ENCODE assay signal across 15 cellular contexts in genomic region chr1:118081387-118081786, GRCh38.
DNase-seq lines count a peak whose midpoint lies in the region; ATAC-seq and TF ChIP-seq lines count a peak whose summit lies in the region.
"Had no signal": no experiment of that assay in that cellular context is flagged by ENCODE, and none has a peak within 500 bp of the region (broad histone marks: within the 10 kb centered on the region; RNA-seq: fewer than 3 reads in every experiment).

No MANE protein-coding gene starts in this region.

- H3K36me3 Mint-ChIP-seq in nephron progenitor cell (ENCODE audit: low read depth) = peaks cover 4% of the 10 kb centered on the region
- H3K36me3 Mint-ChIP-seq: CD14-positive monocyte, WTC11 had no signal

- intact Hi-C loops in OCI-LY7 (cut with micrococcal nuclease; ENCODE audit: unreplicated experiment) = no loop called here
- intact Hi-C loops in A673 (cut with micrococcal nuclease; ENCODE audit: unreplicated experiment) = no loop called here

- H3K9me3 ChIP-seq in OCI-LY7 (ENCODE audit: low read length) (no peaks in the 10 kb centered on the region), A673 (ENCODE audit: low read depth, low read length, poor library complexity, severe bottlenecking) (no peaks in the 10 kb centered on the region)
- H3K9me3 ChIP-seq: right lobe of liver had no signal

- H3K36me3 ChIP-seq in OCI-LY7 (ENCODE audit: insufficient read depth, low read length) (no peaks in the 10 kb centered on the region), A673 (ENCODE audit: insufficient read depth, low read length, poor library complexity, severe bottlenecking) (no peaks in the 10 kb centered on the region)
- H3K36me3 ChIP-seq: right lobe of liver, transverse colon had no signal

- CTCF ChIA-PET in OCI-LY7 (lab: Charles Lee; ENCODE audit: unreplicated experiment) (no interaction called here), A673 (lab: Charles Lee) (no interaction called here)

- peak; percentile 52 for DNase-seq in GM12865 (ENCODE audit: low read depth)
- DNase-seq in OCI-LY7 (ENCODE audit: low spot score) = no peak
- DNase-seq in A673 (ENCODE audit: low spot score) = no peak
- DNase-seq in nephron progenitor cell = no peak
- DNase-seq: activated T-cell treated with anti-CD3 and anti-CD28 coated beads, Interleukin-2, amount 50 U/mL, for 4 hours; KG1; right lobe of liver; transverse colon had no signal

- H2AFZ ChIP-seq in OCI-LY7 (ENCODE audit: low read length) = no peak overlapping the region

- TF ChIP-seq CTCF in GM12865 (IDR thresholded peaks at IDR 0.05; ENCODE audit: insufficient read depth, low read depth, low read length, missing control alignments) (no peak), OCI-LY7 (conservative IDR thresholded peaks at IDR 0.05; ENCODE audit: low read length) (no peak), A673 (conservative IDR thresholded peaks at IDR 0.05; ENCODE audit: low read depth, low read length) (no peak), nephron progenitor cell (IDR thresholded peaks at IDR 0.05) (no peak)

- no peaks in the 10 kb centered on the region for H3K9me2 ChIP-seq in OCI-LY7 (ENCODE audit: insufficient read depth, low read length)

- H3K27me3 Mint-ChIP-seq in nephron progenitor cell (ENCODE audit: low read depth, poor library complexity) = peaks cover 7% of the 10 kb centered on the region

- 0 out of 2 replicates have a peak overlapping the region, but pooled peaks have one; percentile 8 for H3K4me2 ChIP-seq in OCI-LY7 (ENCODE audit: low read length)

- peaks cover 3% of the 10 kb centered on the region for H3K4me1 Mint-ChIP-seq in nephron progenitor cell

- no peaks in the 10 kb centered on the region for H3K27me3 ChIP-seq in A673 (replicated peaks; ENCODE audit: insufficient read depth, low read depth, low read length, poor library complexity)
- H3K27me3 ChIP-seq: right lobe of liver, transverse colon had no signal

- no peaks in the 10 kb centered on the region for H3K79me2 ChIP-seq in OCI-LY7 (ENCODE audit: insufficient read depth, low read depth, low read length)

- no peaks in the 10 kb centered on the region for H4K20me1 ChIP-seq in OCI-LY7 (ENCODE audit: insufficient read depth, low read length)

- POLR2A ChIA-PET in OCI-LY7 (lab: Charles Lee) = interaction anchor here (0.9 kb wide), 1 partner anchor 16 kb away, joined by 3 read pairs; no protein-coding TSS in a partner anchor
- POLR2A ChIA-PET in A673 (lab: Charles Lee; ENCODE audit: low non-redundant PET) = no interaction called here

- H3K4me1 ChIP-seq in OCI-LY7 (ENCODE audit: insufficient read depth, low read length, poor library complexity, severe bottlenecking) (no peaks in the 10 kb centered on the region), A673 (ENCODE audit: insufficient read depth, low read length, poor library complexity, severe bottlenecking) (no peaks in the 10 kb centered on the region)
- H3K4me1 ChIP-seq: right lobe of liver, transverse colon had no signal

- peak; percentile 72 for ATAC-seq in GM19324 (IDR thresholded peaks at IDR 0.05; ENCODE audit: low FRiP score, unreplicated experiment)
- ATAC-seq in HG02759 (IDR thresholded peaks at IDR 0.05; ENCODE audit: unreplicated experiment) = peak; percentile 53
- no peak for ATAC-seq in HG03108 (IDR thresholded peaks at IDR 0.05; ENCODE audit: unreplicated experiment)
- ATAC-seq in GM19452 (IDR thresholded peaks at IDR 0.05; ENCODE audit: unreplicated experiment) = no peak
- ATAC-seq: activated T-cell treated with anti-CD3 and anti-CD28 coated beads, Interleukin-2, amount 50 U/mL, for 4 hours; right lobe of liver; Right ventricle myocardium inferior; WTC11 had no signal

- no peak overlapping the region for H3K4me3 Mint-ChIP-seq in nephron progenitor cell
- H3K4me3 Mint-ChIP-seq: activated T-cell treated with anti-CD3 and anti-CD28 coated beads, Interleukin-2, amount 50 U/mL, for 4 hours; CD14-positive monocyte; WTC11 had no signal

- H3K9me3 Mint-ChIP-seq in nephron progenitor cell = no peaks in the 10 kb centered on the region
- H3K9me3 Mint-ChIP-seq: activated T-cell treated with anti-CD3 and anti-CD28 coated beads, Interleukin-2, amount 50 U/mL, for 4 hours; WTC11 had no signal

- H3K27ac ChIP-seq in OCI-LY7 (ENCODE audit: low read depth, low read length, poor library complexity, severe bottlenecking) (no peak overlapping the region), A673 (ENCODE audit: low read depth, low read length, poor library complexity, severe bottlenecking) (no peak overlapping the region)
- H3K27ac ChIP-seq: right lobe of liver, transverse colon had no signal

- no peak overlapping the region for H3K27ac Mint-ChIP-seq in nephron progenitor cell
- H3K27ac Mint-ChIP-seq: CD14-positive monocyte, WTC11 had no signal

- H3K4me3 ChIP-seq in GM12865 (ENCODE audit: low read depth, low read length) = peak overlapping the region; percentile 21; the same call in 1 of the 2 replicates
- no peak overlapping the region for H3K4me3 ChIP-seq in OCI-LY7 (ENCODE audit: low read depth, low read length, poor library complexity, severe bottlenecking)
- no peak overlapping the region for H3K4me3 ChIP-seq in A673 (ENCODE audit: low read depth, low read length, poor library complexity, severe bottlenecking)
- H3K4me3 ChIP-seq: right lobe of liver, transverse colon had no signal

- no TSS peak for BruUV-seq in OCI-LY7 (replicated peaks; lab: Mats Ljungman, UMichigan)
- no TSS peak for BruUV-seq in A673 (replicated peaks; lab: Mats Ljungman, UMichigan)

Comparison
In these comparisons a context has a peak if more than half of its experiments do, and no peak if none do; other contexts are left out.
1. ATAC-seq: peak in GM19324 (single experiment) and HG02759 (single experiment); none in HG03108 (single experiment) and GM19452 (single experiment).